Comparison of ENCODE assay signal across 8 cellular contexts in genomic region chr1:50023292-50024159, GRCh38. TPM values are rescaled to one million over a fixed set of nuclear protein-coding genes. Genes with fewer than 3 reads are reported as not detected.
DNase-seq lines count a peak whose midpoint lies in the region; ATAC-seq and TF ChIP-seq lines count a peak whose summit lies in the region.

TSS of gene AGBL4 (minus strand) at chr1:50023954.

- peak within 1 kb of the TSS in 7 of 10 donors; percentile 6 to 37 (median 16) for H3K4me3 Mint-ChIP-seq in naive thymus-derived CD8-positive, alpha-beta T cell

- CTCF ChIA-PET in BJ (lab: Yijun Ruan, JAX), result no interaction called here

- no peak within 1 kb of the TSS for H3K27ac Mint-ChIP-seq in naive thymus-derived CD8-positive, alpha-beta T cell

- peaks cover 0 to 7% (median 5%) of the 10 kb centered on the region in 4 donors for H3K4me1 Mint-ChIP-seq in naive thymus-derived CD8-positive, alpha-beta T cell

- no peaks in the 10 kb centered on the region for H3K36me3 Mint-ChIP-seq in naive thymus-derived CD8-positive, alpha-beta T cell

- POLR2A ChIA-PET in BJ (lab: Charles Lee), result no interaction called here
- POLR2A ChIA-PET in naive thymus-derived CD8-positive, alpha-beta T cell (lab: Charles Lee), result no interaction called here

- peaks cover 11 to 17% (median 12%) of the 10 kb centered on the region in 5 donors for H3K27me3 Mint-ChIP-seq in naive thymus-derived CD8-positive, alpha-beta T cell

- peak within 1 kb of the TSS; percentile 43 for H3K4me3 ChIP-seq in BJ (ENCODE audit: low read depth, low read length)

- ATAC-seq in HG03521 (IDR thresholded peaks at IDR 0.05; ENCODE audit: unreplicated experiment) (peak; percentile 63), HG03378 (IDR thresholded peaks at IDR 0.05; ENCODE audit: unreplicated experiment) (no peak)
- no peak for ATAC-seq in naive thymus-derived CD8-positive, alpha-beta T cell

- no peaks in the 10 kb centered on the region for H3K27me3 ChIP-seq in BJ (ENCODE audit: control insufficient read depth, insufficient read depth, low read length)

- H3K9me3 Mint-ChIP-seq in naive thymus-derived CD8-positive, alpha-beta T cell, result peaks cover 0 to 11% (median 0%) of the 10 kb centered on the region in 9 donors

- DNase-seq in BJ (ENCODE audit: low read depth) (no peak), SW480 (ENCODE audit: low spot score) (peak; percentile 13), fibroblast of gingiva (ENCODE audit: low read depth) (peak; percentile 3), NCI-H226 (no peak), GM19240 (ENCODE audit: insufficient read length, low spot score) (no peak)
- DNase-seq in naive thymus-derived CD8-positive, alpha-beta T cell, result no peak

- H3K36me3 ChIP-seq in BJ (ENCODE audit: control insufficient read depth, insufficient read depth, low read length), result no peaks in the 10 kb centered on the region

- no peak for TF ChIP-seq CTCF in BJ (IDR thresholded peaks at IDR 0.05; ENCODE audit: insufficient read depth, low read depth, low read length)

RNA-seq across cellular contexts. Expression of gene AGBL4, which starts in this region (rescaled TPM):
- not detected in 2 replicates for polyA plus RNA-seq in BJ (2011; rRNA removed)
- polyA minus RNA-seq in BJ (2011; rRNA and poly(A)+ RNA removed), result not detected in 2 replicates
- under 1 TPM in 1 of 2 experiments, not detected in 1; 0.16 TPM for total RNA-seq in naive thymus-derived CD8-positive, alpha-beta T cell
- under 1 TPM in 1 of 3 donors, not detected in 2; 0.25 TPM for polyA plus RNA-seq in naive thymus-derived CD8-positive, alpha-beta T cell

Comparison
In these comparisons a context has a peak if more than half of its experiments do, and no peak if none do; other contexts are left out.
1. DNase-seq: peak in SW480 (single experiment) and fibroblast of gingiva (single experiment); none in BJ (single experiment), naive thymus-derived CD8-positive, alpha-beta T cell (0 of 10), NCI-H226 (single experiment) and GM19240 (single experiment).